ENCODE assay signal across 19 cellular contexts in the genomic region with DNA sequence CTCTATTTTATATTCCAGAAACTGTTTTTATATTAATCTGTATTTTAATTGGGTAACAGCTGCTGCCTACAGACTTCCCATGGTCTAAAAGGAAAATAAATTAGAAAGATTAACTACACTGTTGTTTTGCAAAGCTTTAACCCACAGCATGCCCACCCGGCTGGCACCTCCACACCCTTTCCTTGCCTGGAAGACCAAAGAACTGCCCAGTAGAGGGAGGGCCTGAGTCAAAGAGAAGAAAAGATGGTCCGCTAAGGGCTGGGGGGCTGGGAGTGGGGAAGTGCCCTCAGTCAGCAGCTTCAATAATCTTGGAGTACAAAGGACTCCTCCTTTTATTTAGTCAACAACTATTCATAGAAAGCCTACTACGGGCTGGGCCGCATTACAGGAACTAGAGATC. TPM values are rescaled to one million over a fixed set of nuclear protein-coding genes. Genes with fewer than 3 reads are reported as not detected.
A peak's percentile ranks its signal among the peaks of the same experiment; 100 is the strongest.
DNase-seq lines count a peak whose midpoint lies in the region; TF ChIP-seq lines count a peak whose summit lies in the region.
"Had no signal": no experiment of that assay in that cellular context is flagged by ENCODE, and none has a peak within 500 bp of the region (broad histone marks: within the 10 kb centered on the region; RNA-seq: fewer than 3 reads in every experiment).

No MANE protein-coding gene starts in this region.

- CTCF ChIA-PET in AG04449 (lab: Yijun Ruan, JAX), result interaction anchor here (0.8 to 4.6 kb wide), 7 partner anchors 8 to 281 kb away, joined by 3 to 27 read pairs (median 4); no protein-coding TSS in a partner anchor

- peaks cover 26% of the 10 kb centered on the region for H3K36me3 ChIP-seq in brain microvascular endothelial cell (replicated peaks)

- H3K27me3 ChIP-seq in brain microvascular endothelial cell (replicated peaks), result no peaks in the 10 kb centered on the region
- H3K27me3 ChIP-seq: cardiac muscle cell, Peyer's patch had no signal

- no peaks in the 10 kb centered on the region for H3K9me3 Mint-ChIP-seq in progenitor cell of endocrine pancreas (ENCODE audit: low read depth)
- H3K9me3 Mint-ChIP-seq: activated CD4-positive, alpha-beta memory T cell treated with anti-CD3 and anti-CD28 coated beads, Interleukin-2, amount 10 ng/mL, durations not matched to agents 7 days and 5 days; activated naive CD4-positive, alpha-beta T cell treated with anti-CD3 and anti-CD28 coated beads, Interleukin-2, amount 50 U/mL, for 72 hours; activated T-cell treated with anti-CD3 and anti-CD28 coated beads, Interleukin-2, amount 50 U/mL, for 4 hours; stimulated activated naive CD8-positive, alpha-beta T cell treated with anti-CD3 and anti-CD28 coated beads, Interleukin-15, amount 100 ng/mL, for 72 hours had no signal

- H3K4me3 Mint-ChIP-seq in progenitor cell of endocrine pancreas (ENCODE audit: low read depth), result no peak overlapping the region
- H3K4me3 Mint-ChIP-seq: activated CD4-positive, alpha-beta memory T cell treated with anti-CD3 and anti-CD28 coated beads, Interleukin-2, amount 10 ng/mL, durations not matched to agents 7 days and 5 days; activated T-cell treated with anti-CD3 and anti-CD28 coated beads, Interleukin-2, amount 50 U/mL, for 4 hours; stimulated activated naive CD8-positive, alpha-beta T cell treated with anti-CD3 and anti-CD28 coated beads, Interleukin-15, amount 100 ng/mL, for 72 hours had no signal

- peaks cover 26% of the 10 kb centered on the region for H3K36me3 Mint-ChIP-seq in progenitor cell of endocrine pancreas (ENCODE audit: insufficient read depth)

- in situ Hi-C loops in brain microvascular endothelial cell (cut with HindIII; ENCODE audit: low pct_ligation_motif_present, low sequenced_read_pairs), result no loop called here

- no peaks in the 10 kb centered on the region for H3K27me3 Mint-ChIP-seq in progenitor cell of endocrine pancreas
- H3K27me3 Mint-ChIP-seq: activated CD4-positive, alpha-beta memory T cell treated with anti-CD3 and anti-CD28 coated beads, Interleukin-2, amount 10 ng/mL, durations not matched to agents 7 days and 5 days; stimulated activated naive CD8-positive, alpha-beta T cell treated with anti-CD3 and anti-CD28 coated beads, Interleukin-15, amount 100 ng/mL, for 72 hours had no signal

- POLR2A ChIA-PET in AG04449 (lab: Yijun Ruan, JAX), result interaction anchor here (0.6 kb wide), 1 partner anchor 194 kb away, joined by 3 read pairs; no protein-coding TSS in a partner anchor

- H3K27ac ChIP-seq in brain microvascular endothelial cell, result no peak overlapping the region
- H3K27ac ChIP-seq: cardiac muscle cell, Peyer's patch, prostate gland had no signal

- no peak overlapping the region for H3K27ac Mint-ChIP-seq in progenitor cell of endocrine pancreas
- H3K27ac Mint-ChIP-seq: activated CD4-positive, alpha-beta memory T cell treated with anti-CD3 and anti-CD28 coated beads, Interleukin-2, amount 10 ng/mL, durations not matched to agents 7 days and 5 days; stimulated activated naive CD8-positive, alpha-beta T cell treated with anti-CD3 and anti-CD28 coated beads, Interleukin-15, amount 100 ng/mL, for 72 hours had no signal

- H3K4me3 ChIP-seq in AG04449 (ENCODE audit: low read depth, low read length) (no peak overlapping the region), HFF-Myc (replicated peaks; ENCODE audit: low read depth, low read length) (no peak overlapping the region), brain microvascular endothelial cell (ENCODE audit: low read depth, low read length) (no peak overlapping the region)
- H3K4me3 ChIP-seq: cardiac muscle cell, Peyer's patch, prostate gland had no signal

- TF ChIP-seq CTCF in AG04449 (IDR thresholded peaks at IDR 0.05; ENCODE audit: insufficient read depth, low read length, missing control alignments), result peak; percentile 11
- TF ChIP-seq CTCF in HFF-Myc (IDR thresholded peaks at IDR 0.05; ENCODE audit: low read depth, low read length, missing control alignments), result peak; percentile 20
- peak; percentile 56 for TF ChIP-seq CTCF in brain microvascular endothelial cell (IDR thresholded peaks at IDR 0.05; ENCODE audit: low read depth, low read length, missing control alignments)
- TF ChIP-seq CTCF in progenitor cell of endocrine pancreas (IDR thresholded peaks at IDR 0.05; ENCODE audit: unreplicated experiment), result no peak
- TF ChIP-seq CTCF in GM20000 (IDR thresholded peaks at IDR 0.05; ENCODE audit: extremely low read depth, missing control alignments), result no peak

- no peak for DNase-seq in AG04449 (ENCODE audit: low read depth, low spot score)
- no peak for DNase-seq in HFF-Myc (ENCODE audit: extremely low read depth, low read depth)
- DNase-seq in brain microvascular endothelial cell, result no peak
- peak; percentile 51 for DNase-seq in iPS-NIHi7 (ENCODE audit: extremely low spot score)
- no peak for DNase-seq in progenitor cell of endocrine pancreas (ENCODE audit: low spot score, unreplicated experiment)
- DNase-seq in GM03348 (ENCODE audit: low spot score), result no peak
- no peak for DNase-seq in UCSD-AML1 (lab: John Stamatoyannopoulos, UW; ENCODE audit: unreplicated experiment)
- DNase-seq in GM20000 (ENCODE audit: low spot score), result no peak
- DNase-seq: activated CD4-positive, alpha-beta memory T cell treated with anti-CD3 and anti-CD28 coated beads, Interleukin-2, amount 10 ng/mL, durations not matched to agents 7 days and 5 days; activated T-cell treated with anti-CD3 and anti-CD28 coated beads, Interleukin-2, amount 50 U/mL, for 4 hours; effector memory CD4-positive, alpha-beta T cell; left ventricle myocardium superior; NCI-H1930; NCI-H526; Peyer's patch; stimulated activated naive CD8-positive, alpha-beta T cell treated with anti-CD3 and anti-CD28 coated beads, Interleukin-15, amount 100 ng/mL, for 72 hours had no signal

- peaks cover 32% of the 10 kb centered on the region for H3K4me1 Mint-ChIP-seq in progenitor cell of endocrine pancreas (ENCODE audit: low read depth)

RNA-seq across cellular contexts. Expression of gene ERI3, which starts 40.7 kb away (rescaled TPM):
- total RNA-seq in progenitor cell of endocrine pancreas, result 93.6 and 96.1 TPM in 2 replicates

Comparison
In these comparisons a context has a peak if more than half of its experiments do, and no peak if none do; other contexts are left out.
1. CTCF ChIP-seq: peak in AG04449 (single experiment), HFF-Myc (single experiment) and brain microvascular endothelial cell (single experiment); none in progenitor cell of endocrine pancreas (single experiment) and GM20000 (single experiment).